ENCODE assay signal across 11 cellular contexts in the genomic region with DNA sequence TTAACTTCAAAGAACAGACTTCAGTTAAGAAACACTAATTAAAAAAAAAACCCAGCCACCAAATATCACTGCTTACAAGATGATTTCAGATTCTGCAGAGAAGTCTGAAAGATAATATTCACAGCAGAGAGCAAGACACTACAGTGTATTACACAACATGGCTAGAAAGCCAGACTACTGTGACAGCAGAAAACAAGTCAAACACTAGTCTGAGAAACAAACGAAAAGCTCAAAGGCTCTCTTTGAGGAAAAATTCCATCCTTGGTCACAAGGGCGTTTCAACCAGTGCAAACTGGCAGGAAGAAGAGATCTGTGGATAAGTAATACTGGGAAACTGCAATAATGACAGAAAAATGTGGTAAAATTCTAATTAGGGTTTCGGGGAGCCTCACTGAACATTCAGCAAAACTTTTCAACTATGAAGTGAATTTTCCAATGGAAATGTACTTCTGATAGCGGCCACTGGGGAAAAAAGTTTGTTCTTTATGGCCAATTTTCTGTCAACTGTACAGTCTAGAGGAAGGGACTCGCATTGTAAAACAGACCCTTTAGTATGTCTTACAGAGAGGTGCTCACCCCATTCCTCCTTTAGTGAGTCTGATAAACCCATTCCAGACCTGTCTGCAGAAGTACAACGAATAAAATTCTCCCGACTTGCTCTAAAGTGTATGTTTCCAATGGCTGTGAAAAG. TPM values are rescaled to one million over a fixed set of nuclear protein-coding genes. Genes with fewer than 3 reads are reported as not detected.
DNase-seq lines count a peak whose midpoint lies in the region; ATAC-seq lines count a peak whose summit lies in the region.
"Had no signal": no experiment of that assay in that cellular context is flagged by ENCODE, and none has a peak within 500 bp of the region (broad histone marks: within the 10 kb centered on the region; RNA-seq: fewer than 3 reads in every experiment).

No MANE protein-coding gene starts in this region.

- no peaks in the 10 kb centered on the region for H3K9me3 Mint-ChIP-seq in activated naive CD8-positive, alpha-beta T cell treated with anti-CD3 and anti-CD28 coated beads for 36 hours
- H3K9me3 Mint-ChIP-seq: activated CD4-positive, alpha-beta T cell treated with anti-CD3 and anti-CD28 coated beads, Interleukin-2, amount 10 ng/mL, durations not matched to agents 7 days and 5 days; activated naive CD4-positive, alpha-beta T cell treated with anti-CD3 and anti-CD28 coated beads, Interleukin-2, amount 50 U/mL, for 72 hours had no signal

- intact Hi-C loops in left cardiac atrium (cut with DNase I): loop anchor here in 1 of 2 donors (5.0 kb wide), 1 partner anchor 71 kb away; no protein-coding TSS in a partner anchor

- H3K9me3 ChIP-seq in Karpas-422 (ENCODE audit: low read length): no peaks in the 10 kb centered on the region

- peaks cover 4% of the 10 kb centered on the region for H3K36me3 Mint-ChIP-seq in activated naive CD8-positive, alpha-beta T cell treated with anti-CD3 and anti-CD28 coated beads for 36 hours
- H3K36me3 Mint-ChIP-seq: activated naive CD4-positive, alpha-beta T cell treated with anti-CD3 and anti-CD28 coated beads, Interleukin-2, amount 50 U/mL, for 72 hours had no signal

- no peak overlapping the region for H3K4me3 Mint-ChIP-seq in activated naive CD8-positive, alpha-beta T cell treated with anti-CD3 and anti-CD28 coated beads for 36 hours
- H3K4me3 Mint-ChIP-seq: activated CD4-positive, alpha-beta T cell treated with anti-CD3 and anti-CD28 coated beads, Interleukin-2, amount 10 ng/mL, durations not matched to agents 7 days and 5 days had no signal

- H3K27me3 Mint-ChIP-seq in activated naive CD8-positive, alpha-beta T cell treated with anti-CD3 and anti-CD28 coated beads for 36 hours: no peaks in the 10 kb centered on the region
- H3K27me3 Mint-ChIP-seq: activated CD4-positive, alpha-beta T cell treated with anti-CD3 and anti-CD28 coated beads, Interleukin-2, amount 10 ng/mL, durations not matched to agents 7 days and 5 days had no signal

- peak overlapping the region; percentile 62 for H3K27ac ChIP-seq in Karpas-422 (ENCODE audit: low read length)

- no peak overlapping the region for H3K4me3 ChIP-seq in Karpas-422 (ENCODE audit: low read length)

- peaks cover 28% of the 10 kb centered on the region for H3K4me1 ChIP-seq in Karpas-422 (ENCODE audit: low read length)

- DNase-seq in Karpas-422 (no peak), left cardiac atrium (no peak), renal cortical epithelial cell (ENCODE audit: low read depth) (peak; percentile 47), NCI-H128 (lab: John Stamatoyannopoulos, UW; ENCODE audit: unreplicated experiment) (no peak), mesenteric fat pad (ENCODE audit: low spot score) (no peak), left lobe of liver (ENCODE audit: low spot score) (no peak), NCI-H524 treated with DMSO at 0.1 percent for 48 hours (lab: John Stamatoyannopoulos, UW) (no peak)
- no peak for DNase-seq in activated naive CD8-positive, alpha-beta T cell treated with anti-CD3 and anti-CD28 coated beads for 36 hours
- DNase-seq: activated CD4-positive, alpha-beta T cell treated with anti-CD3 and anti-CD28 coated beads, Interleukin-2, amount 10 ng/mL, durations not matched to agents 7 days and 5 days; NCI-H1105 treated with DMSO at 0.1 percent for 48 hours had no signal

- no peak overlapping the region for H3K4me2 ChIP-seq in Karpas-422 (ENCODE audit: low read depth, low read length, poor library complexity, severe bottlenecking)

- no peak overlapping the region for H2AFZ ChIP-seq in Karpas-422 (ENCODE audit: low read length)

- ATAC-seq in left cardiac atrium: peak; percentile 51 to 84
- no peak for ATAC-seq in left lobe of liver
- ATAC-seq: activated naive CD4-positive, alpha-beta T cell treated with anti-CD3 and anti-CD28 coated beads, Interleukin-2, amount 50 U/mL, for 72 hours had no signal

- H3K9me2 ChIP-seq in Karpas-422 (replicated peaks; ENCODE audit: insufficient read depth, low read length): no peaks in the 10 kb centered on the region

- H3K79me2 ChIP-seq in Karpas-422 (ENCODE audit: low read length): peaks cover 8% of the 10 kb centered on the region

- H4K20me1 ChIP-seq in Karpas-422 (ENCODE audit: insufficient read depth, low read depth, low read length): no peaks in the 10 kb centered on the region

- H3K27ac Mint-ChIP-seq in activated naive CD8-positive, alpha-beta T cell treated with anti-CD3 and anti-CD28 coated beads for 36 hours: peak overlapping the region; percentile 10
- H3K27ac Mint-ChIP-seq: activated CD4-positive, alpha-beta T cell treated with anti-CD3 and anti-CD28 coated beads, Interleukin-2, amount 10 ng/mL, durations not matched to agents 7 days and 5 days had no signal

- H3K9ac ChIP-seq in Karpas-422 (ENCODE audit: low read length): no peak overlapping the region

- H3K27me3 ChIP-seq in Karpas-422 (ENCODE audit: low read length): no peaks in the 10 kb centered on the region

- H3K36me3 ChIP-seq in Karpas-422 (ENCODE audit: insufficient read depth, low read length): no peaks in the 10 kb centered on the region

- H3K4me1 Mint-ChIP-seq in activated naive CD8-positive, alpha-beta T cell treated with anti-CD3 and anti-CD28 coated beads for 36 hours: peaks cover 17% of the 10 kb centered on the region

RNA-seq across cellular contexts. Expression of gene ACADS, which starts 50.4 kb away (rescaled TPM):
- total RNA-seq in Karpas-422 (2014; rRNA removed; shearing (Covaris generic); ENCODE audit: low replicate concordance): 5.2 and 7.3 TPM in 2 replicates
- total RNA-seq in activated naive CD8-positive, alpha-beta T cell treated with anti-CD3 and anti-CD28 coated beads for 36 hours: 10 to 100 TPM; 11.4 to 13.4 TPM
- total RNA-seq in left cardiac atrium (10 to 100 TPM; 49.4 to 52.0 TPM), renal cortical epithelial cell (28.0 and 36.5 TPM in 2 replicates), mesenteric fat pad (66.9 TPM), left lobe of liver (198 TPM)
